8 cellular contexts compared by ENCODE assay signal in genomic region chr16:25014500-25015147, GRCh38. TPM values are rescaled to one million over a fixed set of nuclear protein-coding genes. Genes with fewer than 3 reads are reported as not detected.
A peak's percentile ranks its signal among the peaks of the same experiment; 100 is the strongest.
DNase-seq lines count a peak whose midpoint lies in the region; ATAC-seq and TF ChIP-seq lines count a peak whose summit lies in the region.

No MANE protein-coding gene starts in this region.

- H3K4me1 ChIP-seq in SJCRH30: no peaks in the 10 kb centered on the region
- H3K4me1 ChIP-seq in iPS-15b (ENCODE audit: control insufficient read depth, insufficient read depth, low read length): no peaks in the 10 kb centered on the region

- no peaks in the 10 kb centered on the region for H3K36me3 ChIP-seq in SJCRH30
- no peaks in the 10 kb centered on the region for H3K36me3 ChIP-seq in iPS-15b (ENCODE audit: control insufficient read depth, insufficient read depth, low read length)

- H3K9ac ChIP-seq in iPS-15b (ENCODE audit: low read depth, low read length): peak overlapping the region; percentile 55

- ATAC-seq in CD4-positive, alpha-beta T cell (ENCODE audit: poor library complexity): peak; percentile 34
- peak; percentile 16 for ATAC-seq in GM19397 (IDR thresholded peaks at IDR 0.05; ENCODE audit: unreplicated experiment)

- TF ChIP-seq CTCF in CD4-positive, alpha-beta T cell (IDR thresholded peaks at IDR 0.05): no peak
- TF ChIP-seq CTCF in brain (conservative IDR thresholded peaks at IDR 0.05): no peak

- H3K9me3 Mint-ChIP-seq in CD4-positive, alpha-beta T cell: no peaks in the 10 kb centered on the region
- no peaks in the 10 kb centered on the region for H3K9me3 Mint-ChIP-seq in brain

- peak overlapping the region; percentile 96 for H3K4me3 Mint-ChIP-seq in CD4-positive, alpha-beta T cell
- H3K4me3 Mint-ChIP-seq in brain: peak overlapping the region; percentile 91 to 99 (median 96)

- H3K4me1 Mint-ChIP-seq in CD4-positive, alpha-beta T cell (ENCODE audit: low read depth): peaks cover 79% of the 10 kb centered on the region
- peaks cover 49% of the 10 kb centered on the region for H3K4me1 Mint-ChIP-seq in brain

- H3K4me3 ChIP-seq in SJCRH30: peak overlapping the region; percentile 78
- peak overlapping the region; percentile 85 for H3K4me3 ChIP-seq in iPS-15b (ENCODE audit: low read depth, low read length)

- DNase-seq in CD4-positive, alpha-beta T cell: peak in 6 of 10 experiments; percentile 1 to 37 (median 7)
- peak; percentile 22 for DNase-seq in HPDE6-E6E7 (ENCODE audit: extremely low spot score)
- peak; percentile 55 to 68 for DNase-seq in SJCRH30
- DNase-seq in putamen (ENCODE audit: low spot score): peak; percentile 64
- no peak for DNase-seq in foreskin melanocyte

- H3K27ac ChIP-seq in CD4-positive, alpha-beta T cell (ENCODE audit: low read depth, low read length): peak overlapping the region; percentile 78
- peak overlapping the region; percentile 41 for H3K27ac ChIP-seq in SJCRH30

- H3K36me3 Mint-ChIP-seq in CD4-positive, alpha-beta T cell (ENCODE audit: low read depth): peaks cover 28% of the 10 kb centered on the region
- peaks cover 27% of the 10 kb centered on the region for H3K36me3 Mint-ChIP-seq in brain

- no peaks in the 10 kb centered on the region for H3K27me3 ChIP-seq in CD4-positive, alpha-beta T cell (ENCODE audit: control insufficient read depth, insufficient read depth, low read length)
- H3K27me3 ChIP-seq in SJCRH30 (no peaks in the 10 kb centered on the region), iPS-15b (ENCODE audit: control insufficient read depth, insufficient read depth, low read length) (no peaks in the 10 kb centered on the region)

- no peaks in the 10 kb centered on the region for H3K9me3 ChIP-seq in CD4-positive, alpha-beta T cell (ENCODE audit: control insufficient read depth, low read length)
- H3K9me3 ChIP-seq in SJCRH30 (replicated peaks) (no peaks in the 10 kb centered on the region), iPS-15b (ENCODE audit: control insufficient read depth, insufficient read depth, low read length) (no peaks in the 10 kb centered on the region)

- POLR2A ChIA-PET in CD4-positive, alpha-beta T cell (lab: Charles Lee): interaction anchor here (0.7 to 4.2 kb wide), 18 partner anchors 9 to 476 kb away, joined by 3 to 91 read pairs (median 5); partner anchors contain the start of genes LCMT1 and RBBP6

- CTCF ChIA-PET in CD4-positive, alpha-beta T cell (lab: Charles Lee): interaction anchor here (1.0 to 1.8 kb wide), 2 partner anchors 14 to 16 kb away, joined by 3 read pairs; no protein-coding TSS in a partner anchor

- intact Hi-C loops in CD4-positive, alpha-beta T cell (cut with DNase I, micrococcal nuclease): loop anchor here (1.0 to 10.0 kb wide), 7 partner anchors 17 to 480 kb away; partner anchors contain the start of genes LCMT1 (in 2 of the 2), RBBP6 (in 1 of the 2), TNRC6A (in 1 of the 2) and ZKSCAN2 (in 1 of the 2)

- H3K27me3 Mint-ChIP-seq in CD4-positive, alpha-beta T cell: no peaks in the 10 kb centered on the region
- peaks cover 21% of the 10 kb centered on the region for H3K27me3 Mint-ChIP-seq in brain

- H3K27ac Mint-ChIP-seq in CD4-positive, alpha-beta T cell: peak overlapping the region; percentile 91
- H3K27ac Mint-ChIP-seq in brain: peak overlapping the region; percentile 97 to 99 (median 99)

RNA-seq across cellular contexts. Expression of gene ARHGAP17, which starts 0.5 kb away (rescaled TPM):
- total RNA-seq in CD4-positive, alpha-beta T cell: 10 to 100 TPM; 42.5 to 43.4 TPM
- total RNA-seq in SJCRH30 (2014; rRNA removed; shearing (Covaris generic)): 24.6 and 25.0 TPM in 2 replicates
- polyA plus RNA-seq in brain (ENCODE audit: insufficient read depth, low read depth, low replicate concordance): 37.2 TPM
